ENCODE assay signal across 14 cellular contexts in the genomic region with DNA sequence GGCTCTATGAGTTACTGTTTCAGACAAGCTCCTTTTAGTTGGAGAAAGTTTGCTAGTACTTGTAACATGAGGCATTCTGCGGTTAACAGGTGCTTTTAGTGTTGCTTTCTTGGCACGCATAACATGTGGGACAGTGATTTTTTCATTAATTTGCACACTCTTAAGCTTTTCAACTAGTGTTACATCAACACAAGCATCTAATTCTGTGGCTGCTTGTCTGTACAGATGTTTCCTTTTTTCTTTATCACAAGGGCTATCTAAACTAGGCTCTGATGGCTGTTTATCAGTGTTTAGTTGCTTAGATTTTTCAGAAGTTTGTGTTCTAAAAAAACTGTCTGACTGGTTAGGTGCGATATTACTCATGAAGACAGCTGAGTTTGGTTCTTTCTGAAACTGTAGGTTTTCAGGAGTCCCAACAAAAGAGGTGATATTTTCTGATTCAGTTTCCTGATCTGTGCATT.
DNase-seq lines count a peak whose midpoint lies in the region; ATAC-seq lines count a peak whose summit lies in the region.
"Had no signal": no experiment of that assay in that cellular context is flagged by ENCODE, and none has a peak within 500 bp of the region (broad histone marks: within the 10 kb centered on the region; RNA-seq: fewer than 3 reads in every experiment).

No MANE protein-coding gene starts in this region.

- H3K36me3 Mint-ChIP-seq in activated naive CD4-positive, alpha-beta T cell treated with anti-CD3 and anti-CD28 coated beads, Interleukin-2, amount 50 U/mL, for 72 hours: peaks cover 0 to 4% of the 10 kb centered on the region in 2 donors
- peaks cover 4% of the 10 kb centered on the region for H3K36me3 Mint-ChIP-seq in activated CD4-positive, alpha-beta memory T cell treated with anti-CD3 and anti-CD28 coated beads, Interleukin-2, amount 10 ng/mL, durations not matched to agents 7 days and 5 days (ENCODE audit: low read depth)
- H3K36me3 Mint-ChIP-seq: neural progenitor cell had no signal

- peak overlapping the region; percentile 47 to 89 for H3K27ac Mint-ChIP-seq in activated naive CD4-positive, alpha-beta T cell treated with anti-CD3 and anti-CD28 coated beads, Interleukin-2, amount 50 U/mL, for 72 hours
- peak overlapping the region; percentile 41 for H3K27ac Mint-ChIP-seq in activated CD4-positive, alpha-beta memory T cell treated with anti-CD3 and anti-CD28 coated beads, Interleukin-2, amount 10 ng/mL, durations not matched to agents 7 days and 5 days
- H3K27ac Mint-ChIP-seq: neural progenitor cell had no signal

- CTCF ChIA-PET in activated CD4-positive, alpha-beta memory T cell treated with anti-CD3 and anti-CD28 coated beads, Interleukin-2, amount 10 ng/mL, durations not matched to agents 7 days and 5 days (lab: Charles Lee): interaction anchor here (0.6 to 2.4 kb wide), 9 partner anchors 9 to 373 kb away, joined by 3 to 8 read pairs (median 4); a partner anchor contains a TSS

- DNase-seq in activated naive CD4-positive, alpha-beta T cell treated with anti-CD3 and anti-CD28 coated beads, Interleukin-2, amount 50 U/mL, for 72 hours (ENCODE audit: low spot score in 2 of 2): no peak
- DNase-seq in activated naive CD4-positive, alpha-beta T cell (lab: John Stamatoyannopoulos, UW): no peak
- DNase-seq in activated CD4-positive, alpha-beta memory T cell treated with anti-CD3 and anti-CD28 coated beads, Interleukin-2, amount 10 ng/mL, durations not matched to agents 7 days and 5 days: no peak
- DNase-seq in NCI-H1105 (lab: John Stamatoyannopoulos, UW) (no peak), inferior parietal cortex (ENCODE audit: extremely low spot score) (no peak), NCI-H748 (lab: John Stamatoyannopoulos, UW; ENCODE audit: unreplicated experiment) (no peak)
- DNase-seq: GDM1, immature natural killer cell, Karpas-422, NCI-H1436 treated with DMSO at 0.1 percent for 48 hours had no signal

- H3K9me3 Mint-ChIP-seq in activated naive CD4-positive, alpha-beta T cell treated with anti-CD3 and anti-CD28 coated beads, Interleukin-2, amount 50 U/mL, for 72 hours: no peaks in the 10 kb centered on the region
- H3K9me3 Mint-ChIP-seq in activated CD4-positive, alpha-beta memory T cell treated with anti-CD3 and anti-CD28 coated beads, Interleukin-2, amount 10 ng/mL, durations not matched to agents 7 days and 5 days: no peaks in the 10 kb centered on the region
- H3K9me3 Mint-ChIP-seq: immature natural killer cell, neural progenitor cell had no signal

- no peaks in the 10 kb centered on the region for H3K27me3 Mint-ChIP-seq in activated CD4-positive, alpha-beta memory T cell treated with anti-CD3 and anti-CD28 coated beads, Interleukin-2, amount 10 ng/mL, durations not matched to agents 7 days and 5 days

- POLR2A ChIA-PET in activated CD4-positive, alpha-beta memory T cell treated with anti-CD3 and anti-CD28 coated beads, Interleukin-2, amount 10 ng/mL, durations not matched to agents 7 days and 5 days (lab: Charles Lee): interaction anchor here (0.8 kb wide), 2 partner anchors 10 to 251 kb away, joined by 3 to 5 read pairs; no protein-coding TSS in a partner anchor

- H3K4me1 Mint-ChIP-seq in activated CD4-positive, alpha-beta memory T cell treated with anti-CD3 and anti-CD28 coated beads, Interleukin-2, amount 10 ng/mL, durations not matched to agents 7 days and 5 days: peaks cover 19% of the 10 kb centered on the region
- H3K4me1 Mint-ChIP-seq: immature natural killer cell, neural progenitor cell had no signal

- no peak overlapping the region for H3K4me3 Mint-ChIP-seq in activated CD4-positive, alpha-beta memory T cell treated with anti-CD3 and anti-CD28 coated beads, Interleukin-2, amount 10 ng/mL, durations not matched to agents 7 days and 5 days
- H3K4me3 Mint-ChIP-seq: immature natural killer cell, neural progenitor cell had no signal

- ATAC-seq in activated naive CD4-positive, alpha-beta T cell treated with anti-CD3 and anti-CD28 coated beads, Interleukin-2, amount 50 U/mL, for 72 hours: peak; percentile 59 to 90
- ATAC-seq in HG02798 (IDR thresholded peaks at IDR 0.05; ENCODE audit: poor library complexity, unreplicated experiment) (peak; percentile 61), HG03280 (IDR thresholded peaks at IDR 0.05; ENCODE audit: unreplicated experiment) (no peak)
- ATAC-seq: gastroesophageal sphincter had no signal
